ENCODE assay signal across 1 cellular context in genomic region chr16:67804853-67805542, GRCh38.
A peak's percentile ranks its signal among the peaks of the same experiment; 100 is the strongest.
TF ChIP-seq lines count a peak whose summit lies in the region.

No MANE protein-coding gene starts in this region.

TF ChIP-seq in HepG2, 621 proteins besides CTCF, POLR2A, EP300 and RAD21 (continued from another document):
- TF ChIP-seq ZNF790 (CRISPR knock-in tag; IDR thresholded peaks at IDR 0.05; ENCODE audit: borderline replicate concordance) (0 out of 2 replicates have a peak, but pooled peaks have one; percentile 36), ISL2 (CRISPR knock-in tag; IDR thresholded peaks at IDR 0.05) (0 out of 2 replicates have a peak, but pooled peaks have one; percentile 11), ETV6 (CRISPR knock-in tag; conservative IDR thresholded peaks at IDR 0.05) (no peak), GATAD2A (CRISPR knock-in tag; IDR thresholded peaks at IDR 0.05) (peak; percentile 56; the same call in 1 of the 2 replicates), CREM (IDR thresholded peaks at IDR 0.05) (0 out of 2 replicates have a peak, but pooled peaks have one; percentile 33), CREM (CRISPR knock-in tag; IDR thresholded peaks at IDR 0.05) (no peak), MXI1 (IDR thresholded peaks at IDR 0.05; ENCODE audit: borderline replicate concordance, low read depth, low read length) (peak; percentile 68; the same call in 1 of the 3 replicates), ZKSCAN8 (CRISPR knock-in tag; IDR thresholded peaks at IDR 0.05; ENCODE audit: borderline replicate concordance) (peak; percentile 26; the same call in 1 of the 2 replicates), DRAP1 (CRISPR knock-in tag; IDR thresholded peaks at IDR 0.05) (0 out of 2 replicates have a peak, but pooled peaks have one; percentile 15), TEAD3 (CRISPR knock-in tag; optimal IDR thresholded peaks at IDR 0.05; ENCODE audit: borderline replicate concordance) (peak; percentile 52), ZMYM2 (CRISPR knock-in tag; IDR thresholded peaks at IDR 0.05) (0 out of 2 replicates have a peak, but pooled peaks have one; percentile 27), HOMEZ (CRISPR knock-in tag; IDR thresholded peaks at IDR 0.05; ENCODE audit: low read depth) (0 out of 2 replicates have a peak, but pooled peaks have one; percentile 23), NCOA2 (CRISPR knock-in tag; IDR thresholded peaks at IDR 0.05) (peak; percentile 49; the same call in 1 of the 2 replicates), HDAC2 (CRISPR knock-in tag; IDR thresholded peaks at IDR 0.05) (peak; percentile 15; the same call in 1 of the 2 replicates), SIX1 (CRISPR knock-in tag; IDR thresholded peaks at IDR 0.05; ENCODE audit: borderline replicate concordance) (peak; percentile 89; the same call in 1 of the 2 replicates), SMYD3 (CRISPR knock-in tag; IDR thresholded peaks at IDR 0.05) (0 out of 2 replicates have a peak, but pooled peaks have one; percentile 21), TARDBP (CRISPR knock-in tag; IDR thresholded peaks at IDR 0.05) (0 out of 2 replicates have a peak, but pooled peaks have one; percentile 36), NBN (conservative IDR thresholded peaks at IDR 0.05) (no peak), TFE3 (CRISPR knock-in tag; IDR thresholded peaks at IDR 0.05) (peak; percentile 96), ZGPAT (CRISPR knock-in tag; IDR thresholded peaks at IDR 0.05) (peak; percentile 44; the same call in 1 of the 2 replicates), NCOA5 (CRISPR knock-in tag; IDR thresholded peaks at IDR 0.05) (no peak), RAD51 (IDR thresholded peaks at IDR 0.05; ENCODE audit: borderline replicate concordance) (peak; percentile 59), SIN3A (IDR thresholded peaks at IDR 0.05; ENCODE audit: borderline replicate concordance, low read depth, low read length) (peak; percentile 32; the same call in 1 of the 2 replicates)
